ENCODE assay signal across 1 cellular context in genomic region chr1:37515185-37516034, GRCh38.
A peak's percentile ranks its signal among the peaks of the same experiment; 100 is the strongest.
TF ChIP-seq lines count a peak whose summit lies in the region.

No MANE protein-coding gene starts in this region.

TF ChIP-seq in K562, 482 proteins besides CTCF, POLR2A, EP300 and RAD21 (continued from another document and continues in another):
- TF ChIP-seq ZNF551 (CRISPR knock-in tag; IDR thresholded peaks at IDR 0.05) (no peak), BHLHE40 (IDR thresholded peaks at IDR 0.05; ENCODE audit: low read length) (no peak), ZNF146 (CRISPR knock-in tag; IDR thresholded peaks at IDR 0.05; ENCODE audit: unreplicated experiment) (no peak), ZNF316 (IDR thresholded peaks at IDR 0.05) (peak; percentile 53), CGGBP1 (CRISPR knock-in tag; IDR thresholded peaks at IDR 0.05) (peak; percentile 47; the same call in 1 of the 2 replicates), NR0B1 (IDR thresholded peaks at IDR 0.05; ENCODE audit: partially characterized antibody) (no peak), GMEB1 (CRISPR knock-in tag; IDR thresholded peaks at IDR 0.05) (no peak), YBX1 (IDR thresholded peaks at IDR 0.05) (no peak), ZNF282 (CRISPR knock-in tag; IDR thresholded peaks at IDR 0.05) (no peak), C11orf30 (IDR thresholded peaks at IDR 0.05; ENCODE audit: low read depth) (peak; percentile 38; the same call in 1 of the 2 replicates), PURB (CRISPR knock-in tag; IDR thresholded peaks at IDR 0.05; ENCODE audit: low read depth) (no peak), ZNF76 (CRISPR knock-in tag; IDR thresholded peaks at IDR 0.05; ENCODE audit: borderline replicate concordance) (no peak), YY1 (IDR thresholded peaks at IDR 0.05; ENCODE audit: borderline replicate concordance in 1 of 3, control insufficient read depth in 1 of 3, extremely low read depth in 1 of 3, insufficient read depth in 3 of 3, insufficient read length in 1 of 3, insufficient replicate concordance in 2 of 3, low read depth in 1 of 3, low read length in 2 of 3) (no peak), FIP1L1 (IDR thresholded peaks at IDR 0.05; ENCODE audit: low read depth, low read length, poor library complexity, severe bottlenecking) (no peak), SP2 (IDR thresholded peaks at IDR 0.05; ENCODE audit: extremely low read depth, low read depth, low read length, poor library complexity, severe bottlenecking) (no peak), NR2C2 (CRISPR knock-in tag; IDR thresholded peaks at IDR 0.05) (no peak), NR2C2 (tag; IDR thresholded peaks at IDR 0.05) (peak; percentile 57), E2F5 (CRISPR knock-in tag; IDR thresholded peaks at IDR 0.05) (no peak), EWSR1 (IDR thresholded peaks at IDR 0.05; ENCODE audit: borderline replicate concordance, low read depth, partially characterized antibody) (no peak), SFPQ (IDR thresholded peaks at IDR 0.05; ENCODE audit: low read depth, low read length) (no peak), MIER1 (IDR thresholded peaks at IDR 0.05; ENCODE audit: low read depth) (peak; percentile 50; the same call in 1 of the 2 replicates), U2AF2 (optimal IDR thresholded peaks at IDR 0.05; ENCODE audit: low read depth, low read length) (no peak), ZNF12 (CRISPR knock-in tag; IDR thresholded peaks at IDR 0.05) (no peak), GTF2A2 (tag; IDR thresholded peaks at IDR 0.05) (no peak), PPARD (CRISPR knock-in tag; IDR thresholded peaks at IDR 0.05) (no peak), BRF1 (IDR thresholded peaks at IDR 0.05; ENCODE audit: borderline replicate concordance, extremely low read depth, insufficient read length) (no peak), ATF7 (IDR thresholded peaks at IDR 0.05) (no peak; the same call in 1 of the 2 replicates), SMARCE1 (IDR thresholded peaks at IDR 0.05) (0 out of 2 replicates have a peak, but pooled peaks have one; percentile 50), HNRNPH1 (optimal IDR thresholded peaks at IDR 0.05; ENCODE audit: low read depth, low read length) (no peak), PRMT5 (CRISPR knock-in tag; IDR thresholded peaks at IDR 0.05) (no peak), CEBPG (CRISPR knock-in tag; IDR thresholded peaks at IDR 0.05) (no peak), CEBPG (tag; conservative IDR thresholded peaks at IDR 0.05 in 1 of 2, IDR thresholded peaks at IDR 0.05 in 1 of 2) (no peak), KDM2B (CRISPR knock-in tag; IDR thresholded peaks at IDR 0.05) (peak; percentile 98; the same call in 1 of the 2 replicates), ZNF277 (CRISPR knock-in tag; IDR thresholded peaks at IDR 0.05; ENCODE audit: borderline replicate concordance) (no peak), ZNF224 (CRISPR knock-in tag; IDR thresholded peaks at IDR 0.05) (no peak), CBX3 (IDR thresholded peaks at IDR 0.05; ENCODE audit: borderline replicate concordance in 1 of 2, low read length in 2 of 2) (0 out of 3 replicates have a peak, but pooled peaks of 1 of the 2 experiments have one; percentile 1), CEBPB (tag; IDR thresholded peaks at IDR 0.05) (no peak), MCM7 (IDR thresholded peaks at IDR 0.05) (no peak), RFX1 (IDR thresholded peaks at IDR 0.05) (no peak), ZNF561 (CRISPR knock-in tag; conservative IDR thresholded peaks at IDR 0.05) (no peak), RBM15 (IDR thresholded peaks at IDR 0.05; ENCODE audit: insufficient read depth, low read length) (no peak), NCOA1 (IDR thresholded peaks at IDR 0.05; ENCODE audit: low read depth) (no peak), CHD4 (IDR thresholded peaks at IDR 0.05; ENCODE audit: insufficient read depth, insufficient replicate concordance, low read depth, low read length, poor library complexity, severe bottlenecking) (no peak), HMG20B (CRISPR knock-in tag; IDR thresholded peaks at IDR 0.05) (no peak), POLR2H (tag; IDR thresholded peaks at IDR 0.05; ENCODE audit: low read depth) (0 out of 2 replicates have a peak, but pooled peaks have one; percentile 26), ZNF511 (CRISPR knock-in tag; IDR thresholded peaks at IDR 0.05) (no peak), SMARCA5 (IDR thresholded peaks at IDR 0.05) (0 out of 2 replicates have a peak, but pooled peaks have one; percentile 18), POLR3A (IDR thresholded peaks at IDR 0.05; ENCODE audit: borderline replicate concordance, extremely low read depth, insufficient read depth, insufficient read length) (no peak), MEIS2 (IDR thresholded peaks at IDR 0.05; ENCODE audit: partially characterized antibody) (peak; percentile 30), FOXK2 (conservative IDR thresholded peaks at IDR 0.05 in 1 of 2, IDR thresholded peaks at IDR 0.05 in 1 of 2; ENCODE audit: low read depth in 2 of 2) (peak in 1 of 2 experiments; percentile 11; a peak in 3 of 4 replicates)
- TF ChIP-seq, protein P1, sequence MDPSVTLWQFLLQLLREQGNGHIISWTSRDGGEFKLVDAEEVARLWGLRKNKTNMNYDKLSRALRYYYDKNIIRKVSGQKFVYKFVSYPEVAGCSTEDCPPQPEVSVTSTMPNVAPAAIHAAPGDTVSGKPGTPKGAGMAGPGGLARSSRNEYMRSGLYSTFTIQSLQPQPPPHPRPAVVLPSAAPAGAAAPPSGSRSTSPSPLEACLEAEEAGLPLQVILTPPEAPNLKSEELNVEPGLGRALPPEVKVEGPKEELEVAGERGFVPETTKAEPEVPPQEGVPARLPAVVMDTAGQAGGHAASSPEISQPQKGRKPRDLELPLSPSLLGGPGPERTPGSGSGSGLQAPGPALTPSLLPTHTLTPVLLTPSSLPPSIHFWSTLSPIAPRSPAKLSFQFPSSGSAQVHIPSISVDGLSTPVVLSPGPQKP (CRISPR knock-in tag; IDR thresholded peaks at IDR 0.05), result no peak
- TF ChIP-seq, protein P2, sequence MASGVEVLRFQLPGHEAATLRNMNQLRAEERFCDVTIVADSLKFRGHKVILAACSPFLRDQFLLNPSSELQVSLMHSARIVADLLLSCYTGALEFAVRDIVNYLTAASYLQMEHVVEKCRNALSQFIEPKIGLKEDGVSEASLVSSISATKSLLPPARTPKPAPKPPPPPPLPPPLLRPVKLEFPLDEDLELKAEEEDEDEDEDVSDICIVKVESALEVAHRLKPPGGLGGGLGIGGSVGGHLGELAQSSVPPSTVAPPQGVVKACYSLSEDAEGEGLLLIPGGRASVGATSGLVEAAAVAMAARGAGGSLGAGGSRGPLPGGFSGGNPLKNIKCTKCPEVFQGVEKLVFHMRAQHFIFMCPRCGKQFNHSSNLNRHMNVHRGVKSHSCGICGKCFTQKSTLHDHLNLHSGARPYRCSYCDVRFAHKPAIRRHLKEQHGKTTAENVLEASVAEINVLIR (CRISPR knock-in tag; IDR thresholded peaks at IDR 0.05), result no peak
- TF ChIP-seq, protein P3, sequence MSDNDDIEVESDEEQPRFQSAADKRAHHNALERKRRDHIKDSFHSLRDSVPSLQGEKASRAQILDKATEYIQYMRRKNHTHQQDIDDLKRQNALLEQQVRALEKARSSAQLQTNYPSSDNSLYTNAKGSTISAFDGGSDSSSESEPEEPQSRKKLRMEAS (CRISPR knock-in tag; IDR thresholded peaks at IDR 0.05), result no peak
- TF ChIP-seq, protein P4, sequence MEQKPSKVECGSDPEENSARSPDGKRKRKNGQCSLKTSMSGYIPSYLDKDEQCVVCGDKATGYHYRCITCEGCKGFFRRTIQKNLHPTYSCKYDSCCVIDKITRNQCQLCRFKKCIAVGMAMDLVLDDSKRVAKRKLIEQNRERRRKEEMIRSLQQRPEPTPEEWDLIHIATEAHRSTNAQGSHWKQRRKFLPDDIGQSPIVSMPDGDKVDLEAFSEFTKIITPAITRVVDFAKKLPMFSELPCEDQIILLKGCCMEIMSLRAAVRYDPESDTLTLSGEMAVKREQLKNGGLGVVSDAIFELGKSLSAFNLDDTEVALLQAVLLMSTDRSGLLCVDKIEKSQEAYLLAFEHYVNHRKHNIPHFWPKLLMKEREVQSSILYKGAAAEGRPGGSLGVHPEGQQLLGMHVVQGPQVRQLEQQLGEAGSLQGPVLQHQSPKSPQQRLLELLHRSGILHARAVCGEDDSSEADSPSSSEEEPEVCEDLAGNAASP (IDR thresholded peaks at IDR 0.05), result no peak
- TF ChIP-seq, protein P5, sequence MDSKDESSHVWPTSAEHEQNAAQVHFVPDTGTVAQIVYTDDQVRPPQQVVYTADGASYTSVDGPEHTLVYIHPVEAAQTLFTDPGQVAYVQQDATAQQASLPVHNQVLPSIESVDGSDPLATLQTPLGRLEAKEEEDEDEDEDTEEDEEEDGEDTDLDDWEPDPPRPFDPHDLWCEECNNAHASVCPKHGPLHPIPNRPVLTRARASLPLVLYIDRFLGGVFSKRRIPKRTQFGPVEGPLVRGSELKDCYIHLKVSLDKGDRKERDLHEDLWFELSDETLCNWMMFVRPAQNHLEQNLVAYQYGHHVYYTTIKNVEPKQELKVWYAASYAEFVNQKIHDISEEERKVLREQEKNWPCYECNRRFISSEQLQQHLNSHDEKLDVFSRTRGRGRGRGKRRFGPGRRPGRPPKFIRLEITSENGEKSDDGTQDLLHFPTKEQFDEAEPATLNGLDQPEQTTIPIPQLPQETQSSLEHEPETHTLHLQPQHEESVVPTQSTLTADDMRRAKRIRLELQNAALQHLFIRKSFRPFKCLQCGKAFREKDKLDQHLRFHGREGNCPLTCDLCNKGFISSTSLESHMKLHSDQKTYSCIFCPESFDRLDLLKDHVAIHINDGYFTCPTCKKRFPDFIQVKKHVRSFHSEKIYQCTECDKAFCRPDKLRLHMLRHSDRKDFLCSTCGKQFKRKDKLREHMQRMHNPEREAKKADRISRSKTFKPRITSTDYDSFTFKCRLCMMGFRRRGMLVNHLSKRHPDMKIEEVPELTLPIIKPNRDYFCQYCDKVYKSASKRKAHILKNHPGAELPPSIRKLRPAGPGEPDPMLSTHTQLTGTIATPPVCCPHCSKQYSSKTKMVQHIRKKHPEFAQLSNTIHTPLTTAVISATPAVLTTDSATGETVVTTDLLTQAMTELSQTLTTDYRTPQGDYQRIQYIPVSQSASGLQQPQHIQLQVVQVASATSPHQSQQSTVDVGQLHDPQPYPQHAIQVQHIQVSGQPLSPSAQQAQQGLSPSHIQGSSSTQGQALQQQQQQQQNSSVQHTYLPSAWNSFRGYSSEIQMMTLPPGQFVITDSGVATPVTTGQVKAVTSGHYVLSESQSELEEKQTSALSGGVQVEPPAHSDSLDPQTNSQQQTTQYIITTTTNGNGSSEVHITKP (IDR thresholded peaks at IDR 0.05; ENCODE audit: partially characterized antibody), result peak; percentile 92
